Comparison of ENCODE assay signal across 8 cellular contexts in genomic region chrX:48972214-48973164, GRCh38. TPM values are rescaled to one million over a fixed set of nuclear protein-coding genes. Genes with fewer than 3 reads are reported as not detected.
DNase-seq lines count a peak whose midpoint lies in the region; ATAC-seq and TF ChIP-seq lines count a peak whose summit lies in the region.

No MANE protein-coding gene starts in this region.

- WGBS in mammary epithelial cell (ENCODE audit: low coverage, missing lambda C conversion rate): 18% methylated on average over 11 of the region's 13 CpGs

- H3K27me3 Mint-ChIP-seq in CD4-positive, alpha-beta T cell: no peaks in the 10 kb centered on the region

- H3K4me2 ChIP-seq in mammary epithelial cell (ENCODE audit: insufficient read depth, low read depth, low read length): peak overlapping the region; percentile 45

- POLR2A ChIA-PET in CD4-positive, alpha-beta T cell (lab: Charles Lee): interaction anchor here (0.6 to 3.3 kb wide), 3 partner anchors 14 to 71 kb away, joined by 3 to 18 read pairs (median 14); partner anchors contain the start of genes GRIPAP1, OTUD5 and TFE3
- POLR2A ChIA-PET in HEK293T (lab: Yijun Ruan, JAX): interaction anchor here (1.0 to 2.0 kb wide), 2 partner anchors 10 to 14 kb away, joined by 3 to 12 read pairs; partner anchors contain the start of gene OTUD5

- H3K4me1 ChIP-seq in SJCRH30 (no peaks in the 10 kb centered on the region), mammary epithelial cell (ENCODE audit: insufficient read depth, low read length) (peaks cover 7% of the 10 kb centered on the region)

- no peaks in the 10 kb centered on the region for H3K9me3 Mint-ChIP-seq in CD4-positive, alpha-beta T cell

- H3K27me3 ChIP-seq in CD4-positive, alpha-beta T cell (ENCODE audit: control insufficient read depth, insufficient read depth, low read length): no peaks in the 10 kb centered on the region
- H3K27me3 ChIP-seq in SJCRH30: no peaks in the 10 kb centered on the region
- no peaks in the 10 kb centered on the region for H3K27me3 ChIP-seq in mammary epithelial cell (ENCODE audit: insufficient read depth, low read length)

- in situ Hi-C loops in mammary epithelial cell (cut with MboI; ENCODE audit: low sequenced_read_pairs in 2 of 2): no loop called here

- H2AFZ ChIP-seq in mammary epithelial cell (ENCODE audit: low read depth, low read length): no peak overlapping the region

- peak; percentile 48 for ATAC-seq in CD4-positive, alpha-beta T cell (ENCODE audit: poor library complexity)
- ATAC-seq in GM19023 (IDR thresholded peaks at IDR 0.05; ENCODE audit: unreplicated experiment): no peak

- H3K36me3 ChIP-seq in SJCRH30 (no peaks in the 10 kb centered on the region), mammary epithelial cell (ENCODE audit: insufficient read depth, low read length) (peaks cover 3% of the 10 kb centered on the region)

- peak overlapping the region; percentile 20 for H3K4me3 Mint-ChIP-seq in CD4-positive, alpha-beta T cell

- no TSS peak for BruUV-seq in mammary epithelial cell (replicated peaks; lab: Mats Ljungman, UMichigan)

- intact Hi-C loops in CD4-positive, alpha-beta T cell (cut with DNase I, micrococcal nuclease): no loop called here
- intact Hi-C loops in mammary epithelial cell (cut with micrococcal nuclease): loop anchor here (1.0 kb wide), 1 partner anchor 71 kb away; the partner anchor contains the start of gene TFE3

- DNase-seq in CD4-positive, alpha-beta T cell: peak in 3 of 10 experiments; percentile 14 to 36 (median 22)
- DNase-seq in HEK293T (ENCODE audit: extremely low spot score) (peak; percentile 64), SJCRH30 (peak; percentile 8 to 35), mammary epithelial cell (no peak), iris pigment epithelial cell (ENCODE audit: low read depth) (peak; percentile 46), dedifferentiated amniotic fluid mesenchymal stem cell (ENCODE audit: extremely low spot score) (no peak)
- DNase-seq in stimulated activated CD4-positive, alpha-beta T cell treated with anti-CD3 and anti-CD28 coated beads, Interleukin-4, amount 100 ng/mL, for 1 hour: peak; percentile 21

- peaks cover 26% of the 10 kb centered on the region for H3K36me3 Mint-ChIP-seq in CD4-positive, alpha-beta T cell (ENCODE audit: low read depth)

- H3K9ac ChIP-seq in mammary epithelial cell (ENCODE audit: insufficient read depth, low read length): no peak overlapping the region

- CTCF ChIA-PET in CD4-positive, alpha-beta T cell (lab: Charles Lee): interaction anchor here (0.6 to 1.8 kb wide), 4 partner anchors 14 to 31 kb away, joined by 3 to 6 read pairs (median 4); no protein-coding TSS in a partner anchor
- CTCF ChIA-PET in HEK293T (lab: Yijun Ruan, JAX) (interaction anchor here (0.6 to 1.3 kb wide), 5 partner anchors 10 to 161 kb away, joined by 3 read pairs; partner anchors contain the start of gene GRIPAP1), mammary epithelial cell (lab: Charles Lee; ENCODE audit: low non-redundant PET) (no interaction called here)

- peak; percentile 59 for TF ChIP-seq CTCF in CD4-positive, alpha-beta T cell (IDR thresholded peaks at IDR 0.05)
- peak; percentile 35 to 60 for TF ChIP-seq CTCF in mammary epithelial cell (conservative IDR thresholded peaks at IDR 0.05 in 1 of 2, IDR thresholded peaks at IDR 0.05 in 1 of 2; ENCODE audit: extremely low read depth in 1 of 2, insufficient read depth in 1 of 2, low read depth in 1 of 2, low read length in 2 of 2)

- H3K27ac ChIP-seq in CD4-positive, alpha-beta T cell (ENCODE audit: low read depth, low read length): no peak overlapping the region
- H3K27ac ChIP-seq in SJCRH30 (no peak overlapping the region), mammary epithelial cell (ENCODE audit: insufficient read depth, low read depth, low read length) (no peak overlapping the region)

- no peaks in the 10 kb centered on the region for H3K9me3 ChIP-seq in CD4-positive, alpha-beta T cell (ENCODE audit: control insufficient read depth, low read length)
- H3K9me3 ChIP-seq in SJCRH30 (replicated peaks): no peaks in the 10 kb centered on the region
- peaks cover 4% of the 10 kb centered on the region for H3K9me3 ChIP-seq in mammary epithelial cell (replicated peaks; ENCODE audit: insufficient read depth, low read length)

- H3K27ac Mint-ChIP-seq in CD4-positive, alpha-beta T cell: no peak overlapping the region

- no peaks in the 10 kb centered on the region for H4K20me1 ChIP-seq in mammary epithelial cell (ENCODE audit: insufficient read depth, low read length)

- dilution Hi-C loops in mammary epithelial cell (cut with HindIII; ENCODE audit: low sequenced_read_pairs): no loop called here

- H3K4me1 Mint-ChIP-seq in CD4-positive, alpha-beta T cell (ENCODE audit: low read depth): peaks cover 17% of the 10 kb centered on the region

- H3K79me2 ChIP-seq in mammary epithelial cell (ENCODE audit: insufficient read depth, low read length): no peaks in the 10 kb centered on the region

- H3K4me3 ChIP-seq in SJCRH30 (no peak overlapping the region), mammary epithelial cell (replicated peaks in 1 of 3; ENCODE audit: insufficient read depth in 1 of 3, low read depth in 2 of 3, low read length in 3 of 3) (peak overlapping the region in 1 of 3 experiments; percentile 18)

TF ChIP-seq in HEK293T, 16 proteins besides CTCF, POLR2A, EP300 and RAD21:
- no peak for TF ChIP-seq FOXM1 (IDR thresholded peaks at IDR 0.05; ENCODE audit: borderline replicate concordance)
- no peak for TF ChIP-seq L3MBTL2 (conservative IDR thresholded peaks at IDR 0.05)
- no peak for TF ChIP-seq HDGF (IDR thresholded peaks at IDR 0.05; ENCODE audit: borderline replicate concordance)
- no peak for TF ChIP-seq BHLHE40 (IDR thresholded peaks at IDR 0.05; ENCODE audit: borderline replicate concordance)
- TF ChIP-seq SUZ12 (IDR thresholded peaks at IDR 0.05): no peak
- TF ChIP-seq LEF1 (IDR thresholded peaks at IDR 0.05; ENCODE audit: borderline replicate concordance): no peak
- no peak for TF ChIP-seq SP1 (IDR thresholded peaks at IDR 0.05)
- no peak for TF ChIP-seq PKNOX1 (IDR thresholded peaks at IDR 0.05)
- TF ChIP-seq ELF4 (IDR thresholded peaks at IDR 0.05): no peak
- TF ChIP-seq FOXA1 (IDR thresholded peaks at IDR 0.05): no peak
- TF ChIP-seq NFRKB (IDR thresholded peaks at IDR 0.05): no peak
- no peak for TF ChIP-seq TARDBP (IDR thresholded peaks at IDR 0.05)
- TF ChIP-seq CTBP1 (IDR thresholded peaks at IDR 0.05; ENCODE audit: borderline replicate concordance): no peak
- TF ChIP-seq ZNF384 (IDR thresholded peaks at IDR 0.05): no peak
- TF ChIP-seq ARNT (IDR thresholded peaks at IDR 0.05): no peak
- no peak for TF ChIP-seq FOXK2 (IDR thresholded peaks at IDR 0.05)

RNA-seq across cellular contexts. Expression of gene KCND1, which starts 0.8 kb away (rescaled TPM):
- 1 to 10 TPM; 1.5 to 2.7 TPM for total RNA-seq in CD4-positive, alpha-beta T cell
- 0.08 and 0.12 TPM in 2 replicates for total RNA-seq in SJCRH30 (2014; rRNA removed; shearing (Covaris generic))
- under 1 TPM; 0.17 to 0.75 TPM for total RNA-seq in mammary epithelial cell
- 0.16 TPM for polyA plus RNA-seq in mammary epithelial cell
- polyA minus RNA-seq in mammary epithelial cell: 2.3 TPM

RNA-seq across cellular contexts. Expression of gene OTUD5, which starts 15.1 kb away (rescaled TPM):
- 10 to 100 TPM; 81.3 to 92.1 TPM for total RNA-seq in CD4-positive, alpha-beta T cell
- total RNA-seq in SJCRH30 (2014; rRNA removed; shearing (Covaris generic)): 17.0 and 19.2 TPM in 2 replicates
- total RNA-seq in mammary epithelial cell: 10 to 100 TPM; 24.2 to 40.6 TPM
- polyA plus RNA-seq in mammary epithelial cell: 38.5 TPM
- 67.7 TPM for polyA minus RNA-seq in mammary epithelial cell

RNA-seq across cellular contexts. Expression of gene GRIPAP1, which starts 29.6 kb away (rescaled TPM):
- 100 to 1,000 TPM; 100 to 101 TPM for total RNA-seq in CD4-positive, alpha-beta T cell
- total RNA-seq in SJCRH30 (2014; rRNA removed; shearing (Covaris generic)): 16.2 and 19.4 TPM in 2 replicates
- 10 to 100 TPM; 16.5 to 42.7 TPM for total RNA-seq in mammary epithelial cell
- 16.1 TPM for polyA plus RNA-seq in mammary epithelial cell
- polyA minus RNA-seq in mammary epithelial cell: 96.7 TPM

RNA-seq across cellular contexts. Expression of gene PIM2, which starts 53.7 kb away (rescaled TPM):
- 100 to 1,000 TPM; 212 to 225 TPM for total RNA-seq in CD4-positive, alpha-beta T cell
- total RNA-seq in SJCRH30 (2014; rRNA removed; shearing (Covaris generic)): 6.8 and 8.0 TPM in 2 replicates
- 10 to 100 TPM in 1 of 2 donors, 1 to 10 TPM in 1; 9.9 to 10.3 TPM for total RNA-seq in mammary epithelial cell
- polyA plus RNA-seq in mammary epithelial cell: 14.5 TPM
- polyA minus RNA-seq in mammary epithelial cell: 25.1 TPM

Comparison
In these comparisons a context has a peak if more than half of its experiments do, and no peak if none do; other contexts are left out.
1. DNase-seq: peak in HEK293T (single experiment), SJCRH30 (2 of 2), iris pigment epithelial cell (single experiment) and stimulated activated CD4-positive, alpha-beta T cell treated with anti-CD3 and anti-CD28 coated beads, Interleukin-4, amount 100 ng/mL, for 1 hour (single experiment); none in mammary epithelial cell (single experiment) and dedifferentiated amniotic fluid mesenchymal stem cell (single experiment).